ENCODE assay signal across 9 cellular contexts in the genomic region with DNA sequence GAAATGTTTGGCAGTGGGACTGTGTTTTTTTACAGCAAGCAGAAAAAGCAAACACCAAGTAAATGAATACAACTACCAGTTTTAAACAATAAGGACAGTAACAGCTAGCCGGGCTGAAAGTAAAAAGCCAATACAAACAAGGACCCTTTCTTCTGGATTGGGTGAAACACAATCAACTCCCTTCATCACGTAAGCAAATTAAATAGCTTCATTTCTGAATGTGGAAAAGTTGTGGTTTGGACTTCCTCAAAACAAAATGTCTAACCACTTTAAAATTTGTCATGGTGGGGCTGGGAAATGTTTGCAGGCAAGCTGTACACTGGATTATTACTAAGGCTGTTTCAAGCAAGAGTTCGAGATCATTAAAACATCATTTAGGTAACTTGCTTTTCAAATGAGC. TPM values are rescaled to one million over a fixed set of nuclear protein-coding genes. Genes with fewer than 3 reads are reported as not detected.
A peak's percentile ranks its signal among the peaks of the same experiment; 100 is the strongest.
DNase-seq lines count a peak whose midpoint lies in the region; ATAC-seq and TF ChIP-seq lines count a peak whose summit lies in the region.
"Had no signal": no experiment of that assay in that cellular context is flagged by ENCODE, and none has a peak within 500 bp of the region (broad histone marks: within the 10 kb centered on the region; RNA-seq: fewer than 3 reads in every experiment).

No MANE protein-coding gene starts in this region.

- peaks cover 8% of the 10 kb centered on the region; the same call in 1 of the 2 replicates for H4K20me1 ChIP-seq in IMR-90 (ENCODE audit: insufficient read depth, low read length)

- no peak overlapping the region for H2AFZ ChIP-seq in IMR-90 (replicated peaks; ENCODE audit: low read length, poor library complexity)
- no peak overlapping the region for H2AFZ ChIP-seq in mesenchymal stem cell (ENCODE audit: low read depth, low read length)

- H3K14ac ChIP-seq in IMR-90 (replicated peaks; ENCODE audit: low read depth, low read length), result peak overlapping the region; percentile 68
- H3K14ac ChIP-seq in mesenchymal stem cell (ENCODE audit: low read length in 2 of 2), result no peak overlapping the region

- TF ChIP-seq CTCF in AG09309 (IDR thresholded peaks at IDR 0.05; ENCODE audit: control insufficient read depth, insufficient read depth, low read depth, low read length, missing control alignments) (no peak), IMR-90 (conservative IDR thresholded peaks at IDR 0.05; ENCODE audit: low read depth, low read length) (no peak), astrocyte of the cerebellum (IDR thresholded peaks at IDR 0.05; ENCODE audit: low read depth, low read length, missing control alignments) (no peak)

- no peak for TF ChIP-seq RAD21 in IMR-90 (IDR thresholded peaks at IDR 0.05; ENCODE audit: low read length)

- H3K4me2 ChIP-seq in IMR-90 (ENCODE audit: low read depth, low read length) (peak overlapping the region; percentile 59; the same call in 1 of the 2 replicates), mesenchymal stem cell (ENCODE audit: low read length, poor library complexity, severe bottlenecking) (no peak overlapping the region)

- peak overlapping the region; percentile 89 for H2AK9ac ChIP-seq in IMR-90 (replicated peaks; ENCODE audit: low read depth, low read length, poor library complexity)

- no peak overlapping the region for H2BK12ac ChIP-seq in mesenchymal stem cell (ENCODE audit: low read length in 2 of 2)

- BruUV-seq in IMR-90 (replicated peaks; lab: Mats Ljungman, UMichigan), result no TSS peak

- H3K4me1 ChIP-seq in IMR-90 (ENCODE audit: control insufficient read depth, insufficient read depth, low read length) (peaks cover 51% of the 10 kb centered on the region), mesenchymal stem cell (ENCODE audit: control insufficient read depth, insufficient read depth, low read depth, low read length) (peaks cover 28% of the 10 kb centered on the region)
- H3K4me1 ChIP-seq: prostate gland had no signal

- DNase-seq in AG09309 (ENCODE audit: low read depth) (peak; percentile 53), IMR-90 (peak; percentile 84), astrocyte of the cerebellum (ENCODE audit: low read depth) (peak; percentile 89), mesenchymal stem cell (peak; percentile 42), islet precursor cell (no peak), DMS 273 (lab: John Stamatoyannopoulos, UW; ENCODE audit: unreplicated experiment) (no peak), NCI-H2107 treated with DMSO at 0.1 percent for 48 hours (lab: John Stamatoyannopoulos, UW; ENCODE audit: unreplicated experiment) (no peak)

- H3K18ac ChIP-seq in IMR-90 (ENCODE audit: low read depth, low read length) (peak overlapping the region; percentile 93; the same call in 1 of the 2 replicates), mesenchymal stem cell (ENCODE audit: low read depth in 1 of 2, low read length in 2 of 2) (no peak overlapping the region)

- H4K5ac ChIP-seq in IMR-90 (ENCODE audit: low read depth, low read length), result peak overlapping the region; percentile 92; the same call in 1 of the 2 replicates

- H3K23ac ChIP-seq in IMR-90 (ENCODE audit: low read depth, low read length) (peak overlapping the region; percentile 83), mesenchymal stem cell (ENCODE audit: low read length in 2 of 2) (no peak overlapping the region)

- H3K56ac ChIP-seq in IMR-90 (ENCODE audit: extremely low read depth, insufficient read depth, low read length), result peak overlapping the region; percentile 29

- H4K91ac ChIP-seq in IMR-90 (ENCODE audit: insufficient read depth, low read depth, low read length) (peak overlapping the region; percentile 86), mesenchymal stem cell (ENCODE audit: low read length) (no peak overlapping the region)

- H3K79me1 ChIP-seq in IMR-90 (ENCODE audit: low read depth in 1 of 2, low read length in 2 of 2) (peaks cover 31 to 53% of the 10 kb centered on the region in 2 experiments), mesenchymal stem cell (replicated peaks; ENCODE audit: low read length, poor library complexity, severe bottlenecking) (peaks cover 9% of the 10 kb centered on the region)

- intact Hi-C loops in IMR-90 (cut with micrococcal nuclease), result loop anchor here (5.0 kb wide), 1 partner anchor 50 kb away; the partner anchor contains the start of genes ANKRD13A and GIT2

- H2BK5ac ChIP-seq in IMR-90 (ENCODE audit: low read depth, low read length, poor library complexity, severe bottlenecking) (peak overlapping the region; percentile 99), mesenchymal stem cell (ENCODE audit: low read depth, low read length, poor library complexity, severe bottlenecking) (peak overlapping the region; percentile 84)

- peak overlapping the region; percentile 73; the same call in 1 of the 2 replicates for H2BK20ac ChIP-seq in IMR-90 (ENCODE audit: low read depth, low read length)

- peaks cover 32% of the 10 kb centered on the region for H3K9me1 ChIP-seq in IMR-90 (ENCODE audit: insufficient read depth, low read length)

- CTCF ChIA-PET in IMR-90 (lab: Yijun Ruan, JAX), result interaction anchor here (0.6 kb wide), 1 partner anchor 503 kb away, joined by 3 read pairs; no protein-coding TSS in a partner anchor

- H2AK5ac ChIP-seq in IMR-90 (ENCODE audit: low read depth, low read length), result peak overlapping the region; percentile 95
- peak overlapping the region; percentile 98 for H2AK5ac ChIP-seq in mesenchymal stem cell (ENCODE audit: low read length, severe bottlenecking)

- peak overlapping the region; percentile 79 for H3K27ac ChIP-seq in IMR-90 (ENCODE audit: insufficient read depth, low read length)
- peak overlapping the region; percentile 48 for H3K27ac ChIP-seq in mesenchymal stem cell (ENCODE audit: low read length, poor library complexity, severe bottlenecking)
- H3K27ac ChIP-seq: prostate gland had no signal

- ATAC-seq in IMR-90 (ENCODE audit: low read depth) (no peak), HG02588 (IDR thresholded peaks at IDR 0.05; ENCODE audit: unreplicated experiment) (no peak)

- peak overlapping the region; percentile 97; the same call in 2 of the 3 replicates for H2BK15ac ChIP-seq in IMR-90 (ENCODE audit: low read depth, low read length)
- no peak overlapping the region for H2BK15ac ChIP-seq in mesenchymal stem cell (ENCODE audit: low read depth, poor library complexity, severe bottlenecking)

- H3K4ac ChIP-seq in IMR-90 (ENCODE audit: low read depth, low read length) (peak overlapping the region; percentile 88), mesenchymal stem cell (ENCODE audit: low read depth in 1 of 2, low read length in 2 of 2) (no peak overlapping the region)

- H3K36me3 ChIP-seq in IMR-90 (ENCODE audit: control insufficient read depth, insufficient read depth, low read length) (peaks cover 19% of the 10 kb centered on the region), mesenchymal stem cell (ENCODE audit: control insufficient read depth in 1 of 2, insufficient read depth in 2 of 2, low read depth in 1 of 2, low read length in 2 of 2) (peaks cover 11 to 76% of the 10 kb centered on the region in 2 experiments)

- TF ChIP-seq POLR2A in IMR-90 (IDR thresholded peaks at IDR 0.05; ENCODE audit: low read depth, low read length), result no peak

- in situ Hi-C loops in IMR-90 (cut with MboI; ENCODE audit: low sequenced_read_pairs), result no loop called here
- in situ Hi-C loops in astrocyte of the cerebellum (cut with HindIII; ENCODE audit: low sequenced_read_pairs), result no loop called here

- H3K9ac ChIP-seq in IMR-90 (ENCODE audit: low read depth, low read length) (no peak overlapping the region; the same call in 1 of the 2 replicates), mesenchymal stem cell (ENCODE audit: low read length) (peak overlapping the region; percentile 13)

- 42% methylated on average over 1 of the region's 3 CpGs; no CpG with 5 or more reads in 1 of the 2 experiments for WGBS in IMR-90 (ENCODE audit: extremely low coverage in 2 of 2, insufficient read length in 1 of 2), 2 experiments
- 64% methylated on average over 1 of the region's 3 CpGs for WGBS in mesenchymal stem cell

- no peaks in the 10 kb centered on the region for H3K27me3 ChIP-seq in IMR-90 (ENCODE audit: control insufficient read depth, insufficient read depth, low read length)
- no peaks in the 10 kb centered on the region for H3K27me3 ChIP-seq in mesenchymal stem cell (ENCODE audit: control insufficient read depth in 1 of 2, insufficient read depth in 1 of 2, low read length in 2 of 2)

- H3K9me3 ChIP-seq in IMR-90 (ENCODE audit: control insufficient read depth, insufficient read depth, low read length) (no peaks in the 10 kb centered on the region), mesenchymal stem cell (ENCODE audit: control insufficient read depth, low read length) (no peaks in the 10 kb centered on the region)
- H3K9me3 ChIP-seq: prostate gland had no signal

- dilution Hi-C loops in IMR-90 (cut with HindIII; ENCODE audit: low sequenced_read_pairs, unreplicated experiment), result no loop called here

- POLR2A ChIA-PET in IMR-90 (lab: Charles Lee; ENCODE audit: unreplicated experiment), result no interaction called here

- peak overlapping the region; percentile 80 to 83 for H4K8ac ChIP-seq in IMR-90 (ENCODE audit: low read depth in 2 of 2, low read length in 2 of 2)
- no peak overlapping the region for H4K8ac ChIP-seq in mesenchymal stem cell (ENCODE audit: low read length)

- H3K4me3 ChIP-seq in AG09309 (ENCODE audit: control insufficient read depth, low read depth, low read length), result no peak overlapping the region
- H3K4me3 ChIP-seq in IMR-90 (ENCODE audit: insufficient read depth, low read depth, low read length), result no peak overlapping the region
- no peak overlapping the region for H3K4me3 ChIP-seq in astrocyte of the cerebellum (ENCODE audit: low read depth, low read length)
- no peak overlapping the region for H3K4me3 ChIP-seq in mesenchymal stem cell (ENCODE audit: insufficient read depth in 1 of 2, low read depth in 1 of 2, low read length in 2 of 2)
- H3K4me3 ChIP-seq: prostate gland had no signal

- H2BK120ac ChIP-seq in IMR-90 (ENCODE audit: low read depth, low read length) (peak overlapping the region; percentile 92), mesenchymal stem cell (ENCODE audit: low read depth, low read length) (no peak overlapping the region)

RNA-seq across cellular contexts. Expression of gene TCHP, which starts 47.4 kb away (rescaled TPM):
- total RNA-seq in IMR-90 (2012; rRNA removed), result 6.1 and 11.4 TPM in 2 replicates
- 10.9 and 13.4 TPM in 2 replicates for polyA plus RNA-seq in IMR-90 (2012; rRNA removed)
- 9.3 and 11.2 TPM in 2 replicates for polyA plus RNA-seq in IMR-90 (2012; cell fraction: cytosol; rRNA removed)
- 40.1 and 40.5 TPM in 2 replicates for polyA plus RNA-seq in IMR-90 (2012; cell fraction: nucleus; rRNA removed; ENCODE audit: low replicate concordance)
- polyA plus RNA-seq in mesenchymal stem cell (2013, experiment 1 of 2), result 8.0 TPM
- 7.8 TPM for polyA plus RNA-seq in mesenchymal stem cell (2013, experiment 2 of 2)

RNA-seq across cellular contexts. Expression of gene GIT2, which starts 48.7 kb away (rescaled TPM):
- 60.5 and 71.9 TPM in 2 replicates for total RNA-seq in IMR-90 (2012; rRNA removed)
- polyA plus RNA-seq in IMR-90 (2012; rRNA removed), result 43.0 and 48.0 TPM in 2 replicates
- 20.8 and 21.1 TPM in 2 replicates for polyA plus RNA-seq in IMR-90 (2012; cell fraction: cytosol; rRNA removed)
- polyA plus RNA-seq in IMR-90 (2012; cell fraction: nucleus; rRNA removed; ENCODE audit: low replicate concordance), result 42.7 and 138 TPM in 2 replicates
- polyA plus RNA-seq in mesenchymal stem cell (2013, experiment 1 of 2), result 25.2 TPM
- polyA plus RNA-seq in mesenchymal stem cell (2013, experiment 2 of 2), result 24.1 TPM

RNA-seq across cellular contexts. Expression of gene ANKRD13A, which starts 51.7 kb away (rescaled TPM):
- total RNA-seq in IMR-90 (2012; rRNA removed), result 364 and 449 TPM in 2 replicates
- 299 and 308 TPM in 2 replicates for polyA plus RNA-seq in IMR-90 (2012; rRNA removed)
- polyA plus RNA-seq in IMR-90 (2012; cell fraction: cytosol; rRNA removed), result 51.0 and 243 TPM in 2 replicates
- 516 and 695 TPM in 2 replicates for polyA plus RNA-seq in IMR-90 (2012; cell fraction: nucleus; rRNA removed; ENCODE audit: low replicate concordance)
- polyA plus RNA-seq in mesenchymal stem cell (2013, experiment 1 of 2), result 17.6 TPM
- polyA plus RNA-seq in mesenchymal stem cell (2013, experiment 2 of 2), result 18.0 TPM

Comparison
In these comparisons a context has a peak if more than half of its experiments do, and no peak if none do; other contexts are left out.
1. DNase-seq: peak in AG09309 (single experiment), IMR-90 (single experiment), astrocyte of the cerebellum (single experiment) and mesenchymal stem cell (single experiment); none in islet precursor cell (single experiment), DMS 273 (single experiment) and NCI-H2107 treated with DMSO at 0.1 percent for 48 hours (single experiment).